ENCODE assay signal across 8 cellular contexts in genomic region chr1:94237291-94238226, GRCh38. TPM values are rescaled to one million over a fixed set of nuclear protein-coding genes. Genes with fewer than 3 reads are reported as not detected.
DNase-seq lines count a peak whose midpoint lies in the region; ATAC-seq and TF ChIP-seq lines count a peak whose summit lies in the region.

ARHGAP29 (minus strand) TSS chr1:94237584; CDS start chr1:94231611, 5,973 bp downstream.

- H3K4me3 ChIP-seq in GM12865 (ENCODE audit: low read depth, low read length) = peak within 1 kb of the TSS; percentile 36; the same call in 1 of the 2 replicates

- ATAC-seq in HG02623 (IDR thresholded peaks at IDR 0.05; ENCODE audit: unreplicated experiment) (peak; percentile 69), GM21447 (IDR thresholded peaks at IDR 0.05; ENCODE audit: unreplicated experiment) (no peak)
- ATAC-seq in effector memory CD8-positive, alpha-beta T cell (replicated peaks) = peak; percentile 37

- H3K36me3 Mint-ChIP-seq in effector memory CD8-positive, alpha-beta T cell (ENCODE audit: insufficient read depth) = no peaks in the 10 kb centered on the region

- no peak for TF ChIP-seq CTCF in GM12865 (IDR thresholded peaks at IDR 0.05; ENCODE audit: insufficient read depth, low read depth, low read length, missing control alignments)

- H3K27me3 Mint-ChIP-seq in effector memory CD8-positive, alpha-beta T cell = peaks cover 72 to 75% of the 10 kb centered on the region in 2 donors

- peak; percentile 64 for DNase-seq in GM12865 (ENCODE audit: low read depth)
- peak; percentile 9 for DNase-seq in NCI-H187 treated with DMSO at 0.1 percent for 48 hours (lab: John Stamatoyannopoulos, UW)
- peak; percentile 13 to 20 for DNase-seq in activated CD4-positive, alpha-beta T cell treated with anti-CD3 and anti-CD28 coated beads, Interleukin-2, amount 50 U/mL, for 4 hours
- DNase-seq in effector memory CD8-positive, alpha-beta T cell = no peak
- peak; percentile 94 for DNase-seq in mesenteric fat pad (ENCODE audit: low spot score)
- peak; percentile 42 for DNase-seq in stimulated activated CD8-positive, alpha-beta memory T cell treated with anti-CD3 and anti-CD28 coated beads, Interleukin-2, amount 100 ng/mL, for 48 hours (ENCODE audit: low read depth in 2 of 2)

- peaks cover 4 to 7% of the 10 kb centered on the region in 2 donors for H3K4me1 Mint-ChIP-seq in effector memory CD8-positive, alpha-beta T cell (ENCODE audit: low read depth in 2 of 2)

- H3K27ac Mint-ChIP-seq in effector memory CD8-positive, alpha-beta T cell = no peak within 1 kb of the TSS

- peak within 1 kb of the TSS; percentile 43 to 48 for H3K4me3 Mint-ChIP-seq in effector memory CD8-positive, alpha-beta T cell

- peaks cover 0 to 5% of the 10 kb centered on the region in 2 donors for H3K9me3 Mint-ChIP-seq in effector memory CD8-positive, alpha-beta T cell

RNA-seq across cellular contexts. Expression of gene ARHGAP29, which starts in this region (rescaled TPM):
- 56.3 TPM for total RNA-seq in mesenteric fat pad

Comparison
In these comparisons a context has a peak if more than half of its experiments do, and no peak if none do; other contexts are left out.
1. DNase-seq: peak in GM12865 (single experiment), NCI-H187 treated with DMSO at 0.1 percent for 48 hours (single experiment), activated CD4-positive, alpha-beta T cell treated with anti-CD3 and anti-CD28 coated beads, Interleukin-2, amount 50 U/mL, for 4 hours (2 of 2), mesenteric fat pad (single experiment) and stimulated activated CD8-positive, alpha-beta memory T cell treated with anti-CD3 and anti-CD28 coated beads, Interleukin-2, amount 100 ng/mL, for 48 hours (2 of 2); none in effector memory CD8-positive, alpha-beta T cell (0 of 3).